ENCODE assay signal across 10 cellular contexts in genomic region chr17:59362811-59363205, GRCh38. TPM values are rescaled to one million over a fixed set of nuclear protein-coding genes. Genes with fewer than 3 reads are reported as not detected.
A peak's percentile ranks its signal among the peaks of the same experiment; 100 is the strongest.
DNase-seq lines count a peak whose midpoint lies in the region; ATAC-seq, FAIRE-seq and TF ChIP-seq lines count a peak whose summit lies in the region.
"Had no signal": no experiment of that assay in that cellular context is flagged by ENCODE, and none has a peak within 500 bp of the region (broad histone marks: within the 10 kb centered on the region; RNA-seq: fewer than 3 reads in every experiment).

No MANE protein-coding gene starts in this region.

- peak overlapping the region; percentile 73 for H3K27ac ChIP-seq in CD4-positive, CD25-positive, alpha-beta regulatory T cell (ENCODE audit: insufficient read depth, low read length, poor library complexity, severe bottlenecking)
- peak overlapping the region; percentile 33 for H3K27ac ChIP-seq in colonic mucosa

- TF ChIP-seq CTCF in Loucy (conservative IDR thresholded peaks at IDR 0.05; ENCODE audit: low read length) (no peak), colonic mucosa (IDR thresholded peaks at IDR 0.05) (no peak), osteocyte (IDR thresholded peaks at IDR 0.05) (no peak)

- H3K4me2 ChIP-seq in Loucy (ENCODE audit: low read depth, low read length, poor library complexity, severe bottlenecking): peak overlapping the region; percentile 28

- H3K9ac ChIP-seq in Loucy (ENCODE audit: low read depth, low read length, poor library complexity, severe bottlenecking): no peak overlapping the region
- H3K9ac ChIP-seq in colonic mucosa (ENCODE audit: low read depth in 2 of 2, low read length in 2 of 2): no peak overlapping the region

- ATAC-seq in CD4-positive, CD25-positive, alpha-beta regulatory T cell (ENCODE audit: low read depth in 2 of 2): peak in 1 of 2 donors; percentile 3

- peaks cover 28 to 97% (median 69%) of the 10 kb centered on the region in 4 donors for H3K4me1 Mint-ChIP-seq in CD4-positive, CD25-positive, alpha-beta regulatory T cell
- peaks cover 77% of the 10 kb centered on the region for H3K4me1 Mint-ChIP-seq in osteocyte (ENCODE audit: unreplicated experiment)

- no peak for DNase-seq in CD4-positive, CD25-positive, alpha-beta regulatory T cell
- DNase-seq in colonic mucosa (no peak), osteocyte (ENCODE audit: extremely low spot score, unreplicated experiment) (no peak), RCC 7860 (ENCODE audit: low spot score) (no peak), pons (ENCODE audit: low spot score) (no peak), T-helper 9 cell (no peak), NCI-H146 (lab: John Stamatoyannopoulos, UW) (no peak)
- DNase-seq: GF-D8, mucosa of descending colon had no signal

- no peaks in the 10 kb centered on the region for H3K9me3 ChIP-seq in CD4-positive, CD25-positive, alpha-beta regulatory T cell (ENCODE audit: control insufficient read depth in 2 of 2, low read length in 2 of 2)
- H3K9me3 ChIP-seq in Loucy (ENCODE audit: insufficient read depth, low read depth, low read length): no peaks in the 10 kb centered on the region
- no peaks in the 10 kb centered on the region for H3K9me3 ChIP-seq in colonic mucosa
- H3K9me3 ChIP-seq: mucosa of descending colon had no signal

- H3K27me3 Mint-ChIP-seq in CD4-positive, CD25-positive, alpha-beta regulatory T cell: no peaks in the 10 kb centered on the region
- no peaks in the 10 kb centered on the region for H3K27me3 Mint-ChIP-seq in osteocyte (ENCODE audit: unreplicated experiment)

- H3K79me2 ChIP-seq in Loucy (ENCODE audit: insufficient read depth, low read length): no peaks in the 10 kb centered on the region

- H3K4me1 ChIP-seq in CD4-positive, CD25-positive, alpha-beta regulatory T cell (ENCODE audit: control insufficient read depth, insufficient read depth, low read length, poor library complexity, severe bottlenecking): peaks cover 99% of the 10 kb centered on the region
- H3K4me1 ChIP-seq in Loucy (ENCODE audit: insufficient read depth, low read length, poor library complexity, severe bottlenecking) (peaks cover 10% of the 10 kb centered on the region), colonic mucosa (peaks cover 29% of the 10 kb centered on the region)

- peaks cover 0 to under 1% (median 0%) of the 10 kb centered on the region in 7 donors for H3K9me3 Mint-ChIP-seq in CD4-positive, CD25-positive, alpha-beta regulatory T cell
- H3K9me3 Mint-ChIP-seq in osteocyte (ENCODE audit: unreplicated experiment): no peaks in the 10 kb centered on the region

- H3K27me3 ChIP-seq in CD4-positive, CD25-positive, alpha-beta regulatory T cell (ENCODE audit: control insufficient read depth, insufficient read depth, low read length): no peaks in the 10 kb centered on the region
- no peaks in the 10 kb centered on the region for H3K27me3 ChIP-seq in Loucy (ENCODE audit: insufficient read depth, low read length, poor library complexity, severe bottlenecking)
- no peaks in the 10 kb centered on the region for H3K27me3 ChIP-seq in colonic mucosa

- H3F3A ChIP-seq in Loucy (ENCODE audit: low read depth): no peaks in the 10 kb centered on the region; the same call in 1 of the 2 replicates

- peak overlapping the region; percentile 93 for H3K4me3 ChIP-seq in CD4-positive, CD25-positive, alpha-beta regulatory T cell (ENCODE audit: low read depth, low read length)
- no peak overlapping the region for H3K4me3 ChIP-seq in Loucy (ENCODE audit: low read length, poor library complexity, severe bottlenecking)
- no peak overlapping the region for H3K4me3 ChIP-seq in colonic mucosa
- H3K4me3 ChIP-seq: mucosa of descending colon had no signal

- H3K36me3 ChIP-seq in CD4-positive, CD25-positive, alpha-beta regulatory T cell (ENCODE audit: control insufficient read depth, insufficient read depth, low read length): peaks cover 4% of the 10 kb centered on the region
- no peaks in the 10 kb centered on the region for H3K36me3 ChIP-seq in Loucy (ENCODE audit: insufficient read depth, low read length)
- H3K36me3 ChIP-seq in colonic mucosa: no peaks in the 10 kb centered on the region

- intact Hi-C loops in colonic mucosa (cut with DNase I): no loop called here

- H3K27ac Mint-ChIP-seq in CD4-positive, CD25-positive, alpha-beta regulatory T cell: peak overlapping the region; percentile 93 to 98 (median 95)
- peak overlapping the region; percentile 88 for H3K27ac Mint-ChIP-seq in osteocyte (ENCODE audit: unreplicated experiment)

- H3K9me2 ChIP-seq in Loucy (replicated peaks; ENCODE audit: low read depth, low read length): no peaks in the 10 kb centered on the region

- peaks cover 20% of the 10 kb centered on the region for H3K36me3 Mint-ChIP-seq in CD4-positive, CD25-positive, alpha-beta regulatory T cell
- H3K36me3 Mint-ChIP-seq in osteocyte (ENCODE audit: unreplicated experiment): peaks cover 8% of the 10 kb centered on the region

- no peak overlapping the region for H2AFZ ChIP-seq in Loucy (ENCODE audit: low read length)

- H4K20me1 ChIP-seq in Loucy (ENCODE audit: insufficient read depth, low read length, poor library complexity, severe bottlenecking): peaks cover 10% of the 10 kb centered on the region

- H3K4me3 Mint-ChIP-seq in CD4-positive, CD25-positive, alpha-beta regulatory T cell: peak overlapping the region; percentile 83 to 94 (median 88)
- H3K4me3 Mint-ChIP-seq in osteocyte (ENCODE audit: unreplicated experiment): peak overlapping the region; percentile 34

- no peak for FAIRE-seq in RCC 7860 (lab: Jason Lieb, UNC)

RNA-seq across cellular contexts. Expression of gene YPEL2, which starts 31.4 kb away (rescaled TPM):
- 64.3 TPM for total RNA-seq in CD4-positive, CD25-positive, alpha-beta regulatory T cell
- polyA plus RNA-seq in CD4-positive, CD25-positive, alpha-beta regulatory T cell: 10 to 100 TPM; 35.7 to 45.7 (median 41.2) TPM
- total RNA-seq in colonic mucosa (10 to 100 TPM; 17.2 to 25.7 TPM), osteocyte (18.1 and 18.9 TPM in 2 replicates)
